In genomic region chr7:22578048-22578770, GRCh38 we compare ENCODE assay signal across 2 cellular contexts.
TF ChIP-seq lines count a peak whose summit lies in the region.

No MANE protein-coding gene starts in this region.

TF ChIP-seq in SK-N-SH, 30 proteins besides CTCF, POLR2A, EP300 and RAD21 (continued from another document):
- TF ChIP-seq REST (IDR thresholded peaks at IDR 0.05; ENCODE audit: low read depth, low read length) (no peak), FOXJ3 (CRISPR knock-in tag; IDR thresholded peaks at IDR 0.05) (no peak), USF2 (IDR thresholded peaks at IDR 0.05; ENCODE audit: borderline replicate concordance, low read depth, low read length) (no peak), SIN3A (IDR thresholded peaks at IDR 0.05; ENCODE audit: borderline replicate concordance, low read depth, low read length) (no peak), SMC3 (IDR thresholded peaks at IDR 0.05; ENCODE audit: low read depth, low read length) (no peak), POLR2AphosphoS5 (IDR thresholded peaks at IDR 0.05; ENCODE audit: low read depth, low read length) (no peak), ELF1 (IDR thresholded peaks at IDR 0.05) (no peak), NFIC (IDR thresholded peaks at IDR 0.05; ENCODE audit: borderline replicate concordance) (no peak), ZBTB33 (IDR thresholded peaks at IDR 0.05; ENCODE audit: borderline replicate concordance, low read depth) (no peak), TAF1 (IDR thresholded peaks at IDR 0.05; ENCODE audit: borderline replicate concordance, low read depth, low read length) (no peak), GATA2 (CRISPR knock-in tag; IDR thresholded peaks at IDR 0.05) (no peak), FOXM1 (IDR thresholded peaks at IDR 0.05; ENCODE audit: low read depth) (no peak)

TF ChIP-seq in SK-N-SH treated with all-trans-retinoic acid at 6 μM for 48 hours, 23 proteins besides CTCF, POLR2A, EP300 and RAD21 (continued from another document):
- TF ChIP-seq TSHZ2 (CRISPR knock-in tag; IDR thresholded peaks at IDR 0.05) (no peak), ZC3H10 (CRISPR knock-in tag; IDR thresholded peaks at IDR 0.05) (no peak), TOX (CRISPR knock-in tag; IDR thresholded peaks at IDR 0.05; ENCODE audit: borderline replicate concordance) (no peak), RARB (CRISPR knock-in tag; IDR thresholded peaks at IDR 0.05) (no peak)
